Comparison of ENCODE assay signal across 15 cellular contexts in the genomic region with DNA sequence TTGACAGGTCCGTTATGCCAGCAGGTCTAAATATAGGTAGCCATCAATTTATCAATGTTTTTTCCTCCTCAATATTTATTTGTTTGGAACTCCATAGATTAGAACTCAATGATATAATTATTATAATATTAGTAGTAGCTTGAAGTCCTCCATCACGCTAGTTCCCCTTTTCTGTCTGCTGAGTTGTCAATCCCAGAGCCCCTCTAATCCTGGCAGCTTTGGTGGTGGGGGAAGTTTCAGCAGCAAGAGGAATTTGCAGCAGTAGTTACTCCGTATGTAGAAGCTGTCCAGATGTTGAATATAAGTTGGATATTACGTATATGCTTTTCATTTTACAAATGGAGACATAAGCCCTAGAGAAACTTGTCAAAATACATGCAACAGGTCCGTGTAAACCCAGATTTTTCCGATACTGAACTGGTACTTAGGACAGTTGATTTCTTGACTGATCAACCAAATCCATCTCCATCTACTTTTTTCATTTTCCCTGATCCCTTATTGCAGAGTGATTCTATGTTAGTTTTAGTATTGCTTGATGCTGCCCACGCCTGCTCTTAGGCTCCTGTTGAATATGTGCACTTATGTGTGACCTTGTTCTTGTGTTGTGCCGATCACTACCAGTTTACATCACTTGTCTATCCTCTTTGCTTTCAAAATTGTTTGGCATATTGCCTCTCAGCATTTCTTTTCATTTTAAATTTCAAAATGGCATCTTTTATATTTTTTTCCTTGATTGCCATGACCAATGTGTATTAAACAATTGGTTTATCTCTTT. TPM values are rescaled to one million over a fixed set of nuclear protein-coding genes. Genes with fewer than 3 reads are reported as not detected.
A peak's percentile ranks its signal among the peaks of the same experiment; 100 is the strongest.
DNase-seq lines count a peak whose midpoint lies in the region; ATAC-seq and TF ChIP-seq lines count a peak whose summit lies in the region.
"Had no signal": no experiment of that assay in that cellular context is flagged by ENCODE, and none has a peak within 500 bp of the region (broad histone marks: within the 10 kb centered on the region; RNA-seq: fewer than 3 reads in every experiment).

No MANE protein-coding gene starts in this region.

- H3K4me1 ChIP-seq in CD4-positive, CD25-positive, alpha-beta regulatory T cell (ENCODE audit: control insufficient read depth, insufficient read depth, low read length, poor library complexity, severe bottlenecking): peaks cover 89% of the 10 kb centered on the region
- H3K4me1 ChIP-seq in mucosa of descending colon (ENCODE audit: low read depth): no peaks in the 10 kb centered on the region

- peaks cover 8% of the 10 kb centered on the region for H3K36me3 Mint-ChIP-seq in CD4-positive, CD25-positive, alpha-beta regulatory T cell
- peaks cover 32% of the 10 kb centered on the region for H3K36me3 Mint-ChIP-seq in activated B cell treated with CpG ODN at 0.5 μM for 24 hours (ENCODE audit: low read depth)
- H3K36me3 Mint-ChIP-seq: type B pancreatic cell had no signal

- H3K9me3 ChIP-seq in CD4-positive, CD25-positive, alpha-beta regulatory T cell (ENCODE audit: control insufficient read depth in 2 of 2, low read length in 2 of 2): no peaks in the 10 kb centered on the region
- no peaks in the 10 kb centered on the region for H3K9me3 ChIP-seq in mucosa of descending colon

- peaks cover 23% of the 10 kb centered on the region for H3K36me3 ChIP-seq in CD4-positive, CD25-positive, alpha-beta regulatory T cell (ENCODE audit: control insufficient read depth, insufficient read depth, low read length)
- H3K36me3 ChIP-seq in GM06990 (ENCODE audit: control insufficient read depth, insufficient read depth, low read length): no peaks in the 10 kb centered on the region; the same call in 1 of the 2 replicates
- no peaks in the 10 kb centered on the region for H3K36me3 ChIP-seq in mucosa of descending colon (ENCODE audit: low read depth)
- H3K36me3 ChIP-seq: brain microvascular endothelial cell had no signal

- no peaks in the 10 kb centered on the region for H3K27me3 Mint-ChIP-seq in CD4-positive, CD25-positive, alpha-beta regulatory T cell
- no peaks in the 10 kb centered on the region for H3K27me3 Mint-ChIP-seq in activated B cell treated with CpG ODN at 0.5 μM for 24 hours
- H3K27me3 Mint-ChIP-seq: type B pancreatic cell had no signal

- peak overlapping the region; percentile 76 for H3K4me3 ChIP-seq in CD4-positive, CD25-positive, alpha-beta regulatory T cell (ENCODE audit: low read depth, low read length)
- H3K4me3 ChIP-seq in GM06990 (replicated peaks; ENCODE audit: low read depth, low read length): peak overlapping the region; percentile 33
- no peak overlapping the region for H3K4me3 ChIP-seq in mucosa of descending colon

- H3K27ac ChIP-seq in CD4-positive, CD25-positive, alpha-beta regulatory T cell (ENCODE audit: insufficient read depth, low read length, poor library complexity, severe bottlenecking): peak overlapping the region; percentile 99
- H3K27ac ChIP-seq: brain microvascular endothelial cell, C4-2B had no signal

- no peak for ATAC-seq in CD4-positive, CD25-positive, alpha-beta regulatory T cell (ENCODE audit: low read depth in 2 of 2)
- ATAC-seq in activated B cell treated with CpG ODN at 0.5 μM for 24 hours (ENCODE audit: low read depth) (peak; percentile 25), mucosa of descending colon (peak; percentile 33), GM19463 (IDR thresholded peaks at IDR 0.05; ENCODE audit: unreplicated experiment) (no peak), GM19351 (IDR thresholded peaks at IDR 0.05; ENCODE audit: unreplicated experiment) (no peak)

- in situ Hi-C loops in GM13977 (cut with MboI; ENCODE audit: low pct_unique_long_range_greater_than_20kb, low sequenced_read_pairs, unreplicated experiment): loop anchor here (10.0 kb wide), 2 partner anchors 47 to 257 kb away; no protein-coding TSS in a partner anchor

- TF ChIP-seq CTCF in GM06990 (IDR thresholded peaks at IDR 0.05; ENCODE audit: insufficient read depth, low read length, poor library complexity, severe bottlenecking): no peak
- TF ChIP-seq CTCF in activated B cell treated with CpG ODN at 0.5 μM for 24 hours (IDR thresholded peaks at IDR 0.05): no peak
- no peak for TF ChIP-seq CTCF in mucosa of descending colon (IDR thresholded peaks at IDR 0.05)
- no peak for TF ChIP-seq CTCF in GM13977 (IDR thresholded peaks at IDR 0.05; ENCODE audit: extremely low read depth, insufficient read depth, missing control alignments)

- no peak for DNase-seq in CD4-positive, CD25-positive, alpha-beta regulatory T cell
- no peak for DNase-seq in GM06990 (ENCODE audit: extremely low read depth, insufficient read length)
- DNase-seq in activated B cell treated with CpG ODN at 0.5 μM for 24 hours: no peak
- DNase-seq in mucosa of descending colon: no peak
- no peak for DNase-seq in GM13977 (ENCODE audit: low spot score)
- DNase-seq: brain microvascular endothelial cell; effector CD8-positive, alpha-beta T cell; GOT3; NCI-H2171 treated with DMSO at 0.1 percent for 48 hours; NK-92 treated with Interleukin-12 subunit alpha and Interleukin-12 subunit beta, amount 100 ng/mL, for 24 hours; SIG-M5 had no signal

- no peaks in the 10 kb centered on the region for H3K27me3 ChIP-seq in CD4-positive, CD25-positive, alpha-beta regulatory T cell (ENCODE audit: control insufficient read depth, insufficient read depth, low read length)
- H3K27me3 ChIP-seq in GM06990 (replicated peaks; ENCODE audit: control insufficient read depth, insufficient read depth, low read length): no peaks in the 10 kb centered on the region
- H3K27me3 ChIP-seq: brain microvascular endothelial cell had no signal

- H3K4me3 Mint-ChIP-seq in CD4-positive, CD25-positive, alpha-beta regulatory T cell: peak overlapping the region; percentile 30 to 75 (median 62)
- peak overlapping the region; percentile 73 for H3K4me3 Mint-ChIP-seq in activated B cell treated with CpG ODN at 0.5 μM for 24 hours
- H3K4me3 Mint-ChIP-seq: type B pancreatic cell had no signal

- peaks cover 0 to 3% (median 0%) of the 10 kb centered on the region in 7 donors for H3K9me3 Mint-ChIP-seq in CD4-positive, CD25-positive, alpha-beta regulatory T cell
- no peaks in the 10 kb centered on the region for H3K9me3 Mint-ChIP-seq in activated B cell treated with CpG ODN at 0.5 μM for 24 hours
- H3K9me3 Mint-ChIP-seq: type B pancreatic cell had no signal

- peaks cover 42 to 91% (median 76%) of the 10 kb centered on the region in 4 donors for H3K4me1 Mint-ChIP-seq in CD4-positive, CD25-positive, alpha-beta regulatory T cell
- peaks cover 89% of the 10 kb centered on the region for H3K4me1 Mint-ChIP-seq in activated B cell treated with CpG ODN at 0.5 μM for 24 hours

- CTCF ChIA-PET in activated B cell treated with CpG ODN at 0.5 μM for 24 hours (lab: Charles Lee): interaction anchor here (0.8 to 3.7 kb wide), 9 partner anchors 16 to 318 kb away, joined by 3 to 33 read pairs (median 8); no protein-coding TSS in a partner anchor

- peak overlapping the region; percentile 73 to 95 (median 89) for H3K27ac Mint-ChIP-seq in CD4-positive, CD25-positive, alpha-beta regulatory T cell
- peak overlapping the region; percentile 84 for H3K27ac Mint-ChIP-seq in activated B cell treated with CpG ODN at 0.5 μM for 24 hours
- H3K27ac Mint-ChIP-seq: type B pancreatic cell had no signal

- intact Hi-C loops in activated B cell treated with CpG ODN at 0.5 μM for 24 hours (cut with micrococcal nuclease): loop anchor here (1.0 to 5.0 kb wide), 3 partner anchors 60 to 144 kb away; a partner anchor contains a TSS
- intact Hi-C loops in mucosa of descending colon (cut with DNase I, micrococcal nuclease): loop anchor here (10.0 kb wide), 3 partner anchors 47 to 257 kb away; no protein-coding TSS in a partner anchor

- POLR2A ChIA-PET in activated B cell treated with CpG ODN at 0.5 μM for 24 hours (lab: Charles Lee): interaction anchor here (0.8 to 5.2 kb wide), 9 partner anchors 16 to 86 kb away, joined by 3 to 371 read pairs (median 17); a partner anchor contains a TSS

RNA-seq across cellular contexts. Expression of a gene that starts 28.1 kb away (rescaled TPM):
- 341 TPM for total RNA-seq in CD4-positive, CD25-positive, alpha-beta regulatory T cell
- polyA plus RNA-seq in CD4-positive, CD25-positive, alpha-beta regulatory T cell: 100 to 1,000 TPM; 297 to 472 (median 407) TPM
- total RNA-seq in activated B cell treated with CpG ODN at 0.5 μM for 24 hours (202 and 220 TPM in 2 replicates), mucosa of descending colon (10 to 100 TPM; 22.0 to 35.6 (median 24.7) TPM)

RNA-seq across cellular contexts. Expression of a gene that starts 48.7 kb away (rescaled TPM):
- 2.1 TPM for total RNA-seq in CD4-positive, CD25-positive, alpha-beta regulatory T cell
- polyA plus RNA-seq in CD4-positive, CD25-positive, alpha-beta regulatory T cell: 1 to 10 TPM; 1.3 to 2.6 (median 1.8) TPM
- 8.9 and 10.4 TPM in 2 replicates for total RNA-seq in activated B cell treated with CpG ODN at 0.5 μM for 24 hours
- total RNA-seq in mucosa of descending colon: 1 to 10 TPM; 1.4 to 2.1 (median 2.1) TPM

Comparison
In these comparisons a context has a peak if more than half of its experiments do, and no peak if none do; other contexts are left out.
1. ATAC-seq: peak in activated B cell treated with CpG ODN at 0.5 μM for 24 hours (single experiment) and mucosa of descending colon (single experiment); none in CD4-positive, CD25-positive, alpha-beta regulatory T cell (0 of 2), GM19463 (single experiment) and GM19351 (single experiment).